8 cellular contexts compared by ENCODE assay signal in genomic region chr5:36079200-36079761, GRCh38.
DNase-seq lines count a peak whose midpoint lies in the region; ATAC-seq and TF ChIP-seq lines count a peak whose summit lies in the region.

No MANE protein-coding gene starts in this region.

- H3K27me3 Mint-ChIP-seq in nephron progenitor cell (ENCODE audit: low read depth, poor library complexity), result peaks cover 16% of the 10 kb centered on the region

- peak overlapping the region; percentile 21 for H3K4me3 Mint-ChIP-seq in nephron progenitor cell

- peaks cover 3% of the 10 kb centered on the region for H3K9me3 Mint-ChIP-seq in nephron progenitor cell

- peak; percentile 81 for TF ChIP-seq CTCF in fibroblast of mammary gland (conservative IDR thresholded peaks at IDR 0.05; ENCODE audit: control insufficient read depth, insufficient read depth, low read depth, low read length)
- TF ChIP-seq CTCF in nephron progenitor cell (IDR thresholded peaks at IDR 0.05), result peak; percentile 65

- DNase-seq in COLO829 (ENCODE audit: low spot score) (peak; percentile 53), NCI-H1105 treated with DMSO at 0.1 percent for 48 hours (lab: John Stamatoyannopoulos, UW) (peak; percentile 70), SKM-1 treated with dmso at 0.1 percent for 144 hours (lab: John Stamatoyannopoulos, UW; ENCODE audit: unreplicated experiment) (peak; percentile 35), fibroblast of mammary gland (ENCODE audit: low read depth) (peak; percentile 51), nephron progenitor cell (peak; percentile 34), amniotic stem cell (lab: John Stamatoyannopoulos, UW) (no peak)

- no peak overlapping the region for H3K27ac Mint-ChIP-seq in nephron progenitor cell

- ATAC-seq in GM18858 (IDR thresholded peaks at IDR 0.05; ENCODE audit: unreplicated experiment), result peak; percentile 97
- peak; percentile 99 for ATAC-seq in HG02938 (IDR thresholded peaks at IDR 0.05; ENCODE audit: unreplicated experiment)

- no peaks in the 10 kb centered on the region for H3K4me1 Mint-ChIP-seq in nephron progenitor cell

- no peak overlapping the region for H3K4me3 ChIP-seq in fibroblast of mammary gland (ENCODE audit: control insufficient read depth, low read depth, low read length)

- no peaks in the 10 kb centered on the region for H3K36me3 Mint-ChIP-seq in nephron progenitor cell (ENCODE audit: low read depth)
